8 cellular contexts compared by ENCODE assay signal in the genomic region with DNA sequence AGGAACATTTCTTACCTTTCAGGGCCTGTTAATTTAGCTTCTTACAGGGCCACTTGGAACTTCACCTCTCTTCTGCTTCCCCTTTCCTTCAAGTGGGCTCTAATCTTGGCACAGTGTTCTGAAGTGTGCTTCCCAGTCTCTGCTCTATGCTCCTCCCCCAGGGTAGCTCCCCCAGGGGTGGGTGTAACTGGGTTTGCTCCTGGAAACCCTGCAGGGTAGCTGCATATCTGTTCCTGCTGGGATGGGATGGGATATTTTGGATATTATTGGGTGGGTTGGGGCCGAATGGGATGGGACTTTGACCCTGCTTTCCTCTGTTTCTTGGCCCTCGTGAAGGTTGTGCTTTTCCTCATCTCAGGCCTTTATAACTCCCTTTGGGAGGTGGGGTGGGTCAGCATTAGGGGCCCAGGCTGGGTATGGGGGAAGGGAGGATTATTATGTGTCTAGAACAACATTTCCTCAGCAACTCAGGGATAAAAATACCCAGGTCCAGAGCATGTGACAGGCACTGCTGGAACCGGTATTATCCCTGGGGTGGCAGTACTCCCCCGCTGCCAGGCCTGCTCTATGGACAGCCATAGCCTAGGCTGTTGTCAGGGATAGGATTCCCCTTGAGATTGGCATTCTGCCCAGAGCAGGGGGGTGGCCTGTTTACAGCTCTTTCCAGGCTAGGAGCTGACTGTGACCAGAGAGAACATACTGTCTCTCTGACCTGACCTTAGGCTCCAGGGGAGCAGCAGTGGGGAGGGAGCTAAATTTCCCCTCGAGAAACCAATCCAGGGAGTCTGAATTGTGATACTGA. TPM values are rescaled to one million over a fixed set of nuclear protein-coding genes. Genes with fewer than 3 reads are reported as not detected.
DNase-seq lines count a peak whose midpoint lies in the region; ATAC-seq, FAIRE-seq and TF ChIP-seq lines count a peak whose summit lies in the region.

No MANE protein-coding gene starts in this region.

- TF ChIP-seq POLR2A in thyroid gland (IDR thresholded peaks at IDR 0.05) = no peak

- DNase-seq in NCI-H187 (lab: John Stamatoyannopoulos, UW) = peak; percentile 23 to 28
- no peak for DNase-seq in NCI-H187 treated with DMSO at 0.1 percent for 48 hours (lab: John Stamatoyannopoulos, UW)
- DNase-seq in OCI-M1 (lab: John Stamatoyannopoulos, UW) = peak; percentile 70
- no peak for DNase-seq in lung (ENCODE audit: low spot score)
- peak; percentile 80 to 81 for DNase-seq in thyroid gland
- no peak for DNase-seq in D721Med (ENCODE audit: insufficient read length, low spot score)

- H3K27me3 ChIP-seq in lung (ENCODE audit: control insufficient read depth, insufficient read depth) (no peaks in the 10 kb centered on the region), thyroid gland (no peaks in the 10 kb centered on the region)

- H3K4me3 ChIP-seq in lung (no peak overlapping the region), thyroid gland (replicated peaks in 1 of 3) (peak overlapping the region in 1 of 3 donors; percentile 6)

- WGBS in lung, 2 donors = 42 to 66% methylated on average over 5 of the region's 5 CpGs
- 37 to 39% methylated on average over 5 of the region's 5 CpGs for WGBS in thyroid gland, 2 donors

- ATAC-seq in lung (ENCODE audit: insufficient read depth, low FRiP score) (no peak), GM18873 (IDR thresholded peaks at IDR 0.05; ENCODE audit: low FRiP score, unreplicated experiment) (no peak)

- TF ChIP-seq CTCF in lung (IDR thresholded peaks at IDR 0.05; ENCODE audit: control extremely low read depth, extremely low read depth) (no peak), thyroid gland (IDR thresholded peaks at IDR 0.05) (no peak), D721Med (IDR thresholded peaks at IDR 0.05; ENCODE audit: insufficient read depth, missing control alignments) (no peak)

- no peak for FAIRE-seq in D721Med (lab: Jason Lieb, UNC)

- H3K4me1 ChIP-seq in lung (ENCODE audit: control insufficient read depth in 2 of 2, insufficient read depth in 2 of 2, low read length in 2 of 2) (peaks cover 26 to 41% of the 10 kb centered on the region in 2 donors), thyroid gland (peaks cover 64% of the 10 kb centered on the region in 2 donors)

- H3K27ac ChIP-seq in cingulate gyrus (ENCODE audit: low read depth, low read length) (peak overlapping the region; percentile 76), lung (ENCODE audit: low read depth in 1 of 2, low read length in 1 of 2) (peak overlapping the region; percentile 72 to 93), thyroid gland (peak overlapping the region; percentile 92 to 97 (median 95))

- intact Hi-C loops in thyroid gland (cut with DNase I) = no loop called here

- H3K9me3 ChIP-seq in lung (ENCODE audit: control insufficient read depth in 2 of 2, insufficient read depth in 1 of 2, low read length in 1 of 2) = no peaks in the 10 kb centered on the region
- no peaks in the 10 kb centered on the region for H3K9me3 ChIP-seq in thyroid gland

- peaks cover 13 to 55% of the 10 kb centered on the region in 2 donors for H3K36me3 ChIP-seq in lung (ENCODE audit: control insufficient read depth in 2 of 2, insufficient read depth in 2 of 2, low read length in 2 of 2)
- peaks cover 19 to 25% of the 10 kb centered on the region in 2 donors for H3K36me3 ChIP-seq in thyroid gland

RNA-seq across cellular contexts. Expression of a gene that starts 5.0 kb away (rescaled TPM):
- total RNA-seq in lung (100 to 1,000 TPM in 1 of 2 donors, 10 to 100 TPM in 1; 75.7 to 135 TPM), thyroid gland (100 to 1,000 TPM; 123 to 168 (median 131) TPM)
- polyA plus RNA-seq in lung = 10 to 100 TPM; 68.8 to 98.4 TPM

RNA-seq across cellular contexts. Expression of a gene that starts 15.6 kb away (rescaled TPM):
- 10 to 100 TPM in 1 of 2 donors, 1 to 10 TPM in 1; 6.8 to 25.5 TPM for total RNA-seq in lung
- 10 to 100 TPM in 1 of 2 donors, 1 to 10 TPM in 1; 6.2 to 16.4 TPM for polyA plus RNA-seq in lung
- 10 to 100 TPM; 19.3 to 55.8 (median 45.2) TPM for total RNA-seq in thyroid gland

RNA-seq across cellular contexts. Expression of a gene that starts 48.1 kb away (rescaled TPM):
- total RNA-seq in lung (10 to 100 TPM; 28.2 to 43.2 TPM), thyroid gland (10 to 100 TPM; 33.0 to 49.1 (median 38.2) TPM)
- polyA plus RNA-seq in lung = 10 to 100 TPM; 17.6 to 29.7 TPM

RNA-seq across cellular contexts. Expression of a gene that starts 54.4 kb away (rescaled TPM):
- total RNA-seq in lung = 10 to 100 TPM; 11.4 to 24.8 TPM
- polyA plus RNA-seq in lung = 10 to 100 TPM; 13.5 to 31.0 TPM
- 10 to 100 TPM; 20.3 to 23.4 (median 22.0) TPM for total RNA-seq in thyroid gland

Comparison
In these comparisons a context has a peak if more than half of its experiments do, and no peak if none do; other contexts are left out.
1. DNase-seq: peak in NCI-H187 (2 of 2), OCI-M1 (single experiment) and thyroid gland (2 of 2); none in NCI-H187 treated with DMSO at 0.1 percent for 48 hours (single experiment), lung (single experiment) and D721Med (single experiment).
2. Peak in every context shown above with its lines, with median percentiles within 50 percentile points of each other: H3K27ac ChIP-seq.